In the genomic region with DNA sequence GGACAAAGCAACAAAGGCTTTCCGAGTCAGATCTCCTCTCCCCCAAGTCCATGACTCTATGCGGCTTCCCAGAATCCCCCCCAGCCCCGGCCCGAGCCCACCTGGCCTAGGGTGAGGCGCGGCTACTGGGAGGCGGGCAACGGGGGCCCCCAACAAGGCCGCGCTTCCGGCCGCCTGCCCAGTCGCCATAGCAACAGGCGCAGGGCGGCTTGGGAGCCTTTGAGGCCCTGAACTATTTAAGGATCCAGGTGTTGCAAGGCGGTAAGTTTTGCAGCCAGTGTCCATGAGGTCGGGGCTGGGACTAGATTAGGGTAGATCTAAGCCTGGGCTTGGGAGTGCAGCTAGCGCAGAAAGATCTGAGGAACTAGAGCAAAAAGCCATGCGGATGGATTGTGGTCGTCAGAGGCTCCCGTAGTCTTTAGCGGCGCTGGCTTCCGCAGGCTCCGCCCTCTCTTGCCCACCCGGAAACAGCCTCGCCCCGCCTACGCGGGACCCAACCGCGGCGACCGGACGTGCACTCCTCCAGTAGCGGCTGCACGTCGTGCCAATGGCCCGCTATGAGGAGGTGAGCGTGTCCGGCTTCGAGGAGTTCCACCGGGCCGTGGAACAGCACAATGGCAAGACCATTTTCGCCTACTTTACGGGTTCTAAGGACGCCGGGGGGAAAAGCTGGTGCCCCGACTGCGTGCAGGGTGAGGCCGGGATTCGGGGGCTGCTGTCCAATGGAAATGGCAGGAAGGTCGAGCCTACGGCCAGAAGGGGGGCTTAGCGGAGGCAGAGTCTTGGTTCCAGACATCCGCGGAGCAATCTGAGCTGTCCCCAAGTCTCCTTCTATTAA, we compare ENCODE assay signal across 8 cellular contexts. TPM values are rescaled to one million over a fixed set of nuclear protein-coding genes. Genes with fewer than 3 reads are reported as not detected.
DNase-seq lines count a peak whose midpoint lies in the region; ATAC-seq, FAIRE-seq and TF ChIP-seq lines count a peak whose summit lies in the region.

A gene (minus strand): TSS at position 176 of the 838 bp plus-strand sequence. CDS start 5,608 bp downstream, outside the sequence.
A gene (plus strand): TSS at position 525 of the 838 bp plus-strand sequence. CDS start 23 bp downstream, at position 548.

- H3K79me2 ChIP-seq in H1 (ENCODE audit: control insufficient read depth in 1 of 2, insufficient read depth in 2 of 2, low read length in 2 of 2), result peaks cover 0 to 33% of the 10 kb centered on the region in 2 experiments; a peak in 2 of 4 replicates

- H3K23me2 ChIP-seq in H1 (ENCODE audit: low read depth, low read length), result peaks cover 10% of the 10 kb centered on the region

- WGBS in H1 (ENCODE audit: extremely low coverage in 1 of 2, insufficient coverage in 1 of 2, insufficient read length in 1 of 2, insufficient replicate concordance in 2 of 2, low coverage in 1 of 2, low lambda C conversion rate in 2 of 2, missing lambda C conversion rate in 1 of 2), 2 experiments, result 1% methylated on average over 55 of the region's 57 CpGs; no CpG with 5 or more reads in 1 of the 2 experiments

- no peaks in the 10 kb centered on the region for H3K27me3 ChIP-seq in H1 (replicated peaks in 1 of 4; ENCODE audit: control insufficient read depth in 3 of 4, extremely low read depth in 1 of 4, insufficient read depth in 3 of 4, low read length in 3 of 4)

- peaks cover 0 to 10% (median 2%) of the 10 kb centered on the region in 4 experiments; a peak in 4 of 7 replicates for H3K4me1 ChIP-seq in H1 (replicated peaks in 1 of 4; ENCODE audit: control insufficient read depth in 3 of 4, insufficient read depth in 4 of 4, low read length in 3 of 4)

- peak within 1 kb of the TSS; percentile 73 for H3K4ac ChIP-seq in H1 (replicated peaks; ENCODE audit: insufficient read length, low read depth, low read length)

- H2BK15ac ChIP-seq in H1 (ENCODE audit: low read length), result no peak within 1 kb of the TSS

- H2BK5ac ChIP-seq in H1 (ENCODE audit: low read depth, low read length), result peak within 1 kb of the TSS; percentile 100

- peak; percentile 10 to 95 for TF ChIP-seq POLR2A in H1 (IDR thresholded peaks at IDR 0.05; ENCODE audit: control extremely low read depth in 1 of 2, low read depth in 2 of 2, low read length in 2 of 2)

- peak within 1 kb of the TSS; percentile 95 for H3K27ac ChIP-seq in H1 (ENCODE audit: low read depth, low read length)

- POLR2A ChIA-PET in H1 (lab: Charles Lee; ENCODE audit: partially characterized antibody), result interaction anchor here (0.7 to 2.5 kb wide), 6 partner anchors 10 to 205 kb away, joined by 3 to 11 read pairs (median 3); a partner anchor contains a TSS

- peaks cover 0 to 31% (median 9%) of the 10 kb centered on the region in 4 experiments; a peak in 5 of 8 replicates for H3K36me3 ChIP-seq in H1 (ENCODE audit: control insufficient read depth in 2 of 4, insufficient read depth in 4 of 4, low read length in 3 of 4)

- H3K14ac ChIP-seq in H1 (ENCODE audit: insufficient read length), result peak within 1 kb of the TSS; percentile 11

- TF ChIP-seq RAD21 in H1 (IDR thresholded peaks at IDR 0.05 in 1 of 2, conservative IDR thresholded peaks at IDR 0.05 in 1 of 2; ENCODE audit: low read depth in 2 of 2, low read length in 2 of 2), result no peak; a peak in 1 of 4 replicates

- ATAC-seq in GM19468 (IDR thresholded peaks at IDR 0.05; ENCODE audit: extremely low read depth, unreplicated experiment), result peak; percentile 81

- peaks cover 0 to 12% of the 10 kb centered on the region in 2 experiments for H4K20me1 ChIP-seq in H1 (replicated peaks in 1 of 2; ENCODE audit: control insufficient read depth in 1 of 2, insufficient read depth in 2 of 2, low read length in 2 of 2)

- H3K9ac ChIP-seq in H1 (replicated peaks in 1 of 4; ENCODE audit: extremely low read depth in 1 of 4, low read depth in 3 of 4, low read length in 3 of 4), result peak within 1 kb of the TSS; percentile 79 to 86 (median 86)

- TF ChIP-seq EP300 in H1 (IDR thresholded peaks at IDR 0.05; ENCODE audit: borderline replicate concordance in 1 of 2, low read depth in 2 of 2, low read length in 2 of 2), result no peak

- no peaks in the 10 kb centered on the region for H3K9me3 ChIP-seq in H1 (ENCODE audit: insufficient read depth in 2 of 2, low read depth in 1 of 2, low read length in 1 of 2)

- TF ChIP-seq CTCF in H1 (IDR thresholded peaks at IDR 0.05; ENCODE audit: control extremely low read depth in 1 of 3, insufficient read depth in 1 of 3, low read depth in 1 of 3, low read length in 3 of 3), result no peak

- CTCF ChIA-PET in H1 (lab: Charles Lee; ENCODE audit: partially characterized antibody), result interaction anchor here (1.0 to 1.3 kb wide), 4 partner anchors 8 to 203 kb away, joined by 3 to 4 read pairs (median 3); a partner anchor contains a TSS

- H4K91ac ChIP-seq in H1 (replicated peaks; ENCODE audit: insufficient read length, low read length), result peak within 1 kb of the TSS; percentile 98

- no peak within 1 kb of the TSS for H2AK5ac ChIP-seq in H1 (ENCODE audit: low read depth, low read length)

- H4K8ac ChIP-seq in H1 (ENCODE audit: extremely low read depth, insufficient read depth, low read length), result peak within 1 kb of the TSS; percentile 84

- peak within 1 kb of the TSS; percentile 93; the same call in 1 of the 2 replicates for H2BK12ac ChIP-seq in H1 (ENCODE audit: low read depth, low read length)

- H4K5ac ChIP-seq in H1 (ENCODE audit: insufficient read length, low read depth, low read length), result peak within 1 kb of the TSS; percentile 99

- H3K23ac ChIP-seq in H1 (ENCODE audit: insufficient read length), result no peak within 1 kb of the TSS

- H2BK120ac ChIP-seq in H1 (replicated peaks; ENCODE audit: low read depth, low read length), result peak within 1 kb of the TSS; percentile 93

- 0 out of 2 replicates have a peak, but pooled peaks cover 4% of the 10 kb centered on the region for H3K79me1 ChIP-seq in H1 (ENCODE audit: low read depth, low read length)

- peak within 1 kb of the TSS; percentile 95; the same call in 1 of the 2 replicates for H2BK20ac ChIP-seq in H1 (ENCODE audit: low read length)

- H3K4me2 ChIP-seq in H1 (ENCODE audit: insufficient read depth in 1 of 2, low read depth in 2 of 2, low read length in 2 of 2), result peak within 1 kb of the TSS; percentile 77 to 98

- H2AFZ ChIP-seq in H1 (ENCODE audit: low read length), result peak within 1 kb of the TSS; percentile 97

- FAIRE-seq in H1 (lab: Jason Lieb, UNC), result no peak

- DNase-seq in CMK (ENCODE audit: low read depth), result peak; percentile 70
- peak; percentile 92 for DNase-seq in HT1080 (ENCODE audit: low read depth)
- DNase-seq in NOMO-1 treated with dmso at 0.1 percent for 144 hours (lab: John Stamatoyannopoulos, UW; ENCODE audit: unreplicated experiment), result peak; percentile 84
- peak; percentile 83 for DNase-seq in activated CD8-positive, alpha-beta memory T cell treated with anti-CD3 and anti-CD28 coated beads for 4 hours (ENCODE audit: low read depth in 2 of 2)
- DNase-seq in H1 (ENCODE audit: low read depth in 1 of 2, low spot score in 2 of 2), result peak; percentile 70 to 92
- peak; percentile 98 for DNase-seq in mesenteric fat pad (ENCODE audit: low spot score)
- peak; percentile 79 for DNase-seq in stimulated activated CD8-positive, alpha-beta memory T cell treated with anti-CD3 and anti-CD28 coated beads, Interleukin-15, amount 100 ng/mL, for 1 hour (ENCODE audit: low read depth)

- H3K56ac ChIP-seq in H1 (replicated peaks; ENCODE audit: insufficient read length, low read depth, low read length), result peak within 1 kb of the TSS; percentile 92

- H3K4me3 ChIP-seq in H1 (ENCODE audit: extremely low read depth in 1 of 4, insufficient read depth in 2 of 4, low read depth in 3 of 4, low read length in 4 of 4), result peak within 1 kb of the TSS; percentile 87 to 98 (median 92)

- H3K18ac ChIP-seq in H1 (ENCODE audit: extremely low read depth, low read length), result peak within 1 kb of the TSS; percentile 99

TF ChIP-seq in H1, 55 proteins besides CTCF, POLR2A, EP300 and RAD21 (continues in another document):
- TF ChIP-seq SUZ12 (IDR thresholded peaks at IDR 0.05; ENCODE audit: low read length) (no peak), SIX5 (IDR thresholded peaks at IDR 0.05; ENCODE audit: low read depth, low read length) (no peak), TEAD4 (IDR thresholded peaks at IDR 0.05; ENCODE audit: low read depth, low read length) (no peak), TBP (IDR thresholded peaks at IDR 0.05; ENCODE audit: low read depth, low read length) (peak; percentile 71)
- TF ChIP-seq, protein P1, sequence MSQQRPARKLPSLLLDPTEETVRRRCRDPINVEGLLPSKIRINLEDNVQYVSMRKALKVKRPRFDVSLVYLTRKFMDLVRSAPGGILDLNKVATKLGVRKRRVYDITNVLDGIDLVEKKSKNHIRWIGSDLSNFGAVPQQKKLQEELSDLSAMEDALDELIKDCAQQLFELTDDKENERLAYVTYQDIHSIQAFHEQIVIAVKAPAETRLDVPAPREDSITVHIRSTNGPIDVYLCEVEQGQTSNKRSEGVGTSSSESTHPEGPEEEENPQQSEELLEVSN (IDR thresholded peaks at IDR 0.05), result peak; percentile 8; the same call in 1 of the 2 replicates

RNA-seq across cellular contexts. Expression of the first gene that starts in this region (rescaled TPM):
- total RNA-seq in HT1080 (2014; rRNA removed; shearing (Covaris generic)), result 14.0 and 14.2 TPM in 2 replicates
- polyA plus RNA-seq in HT1080 (2015; cell fraction: cytosol; rRNA removed), result 10.1 and 11.2 TPM in 2 replicates
- polyA plus RNA-seq in HT1080 (2015; cell fraction: nucleus; rRNA removed), result 27.9 TPM in 2 replicates
- total RNA-seq in H1 (2021; fragmentation: NEBNext Ultra II Directional; extraction: Animal tissue kit (Norgen Biotek cat#: 25700)), result 27.1 and 29.2 TPM in 2 replicates
- polyA plus RNA-seq in H1 (2011; rRNA removed), result 4.2 and 5.0 TPM in 2 replicates
- polyA plus RNA-seq in H1 (2011; cell fraction: cytosol; rRNA removed), result 5.2 TPM
- 9.0 TPM for polyA plus RNA-seq in H1 (2011; cell fraction: nucleus; rRNA removed)
- 13.1 to 22.2 TPM (median 14.8 TPM) in 4 replicates for polyA plus RNA-seq in H1 (2012, experiment 1 of 2)
- 1.4 TPM for polyA plus RNA-seq in H1 (2012, experiment 2 of 2)
- 11.6 TPM for polyA plus RNA-seq in H1 (2013, experiment 1 of 2)
- polyA plus RNA-seq in H1 (2013, experiment 2 of 2), result 14.2 TPM
- polyA minus RNA-seq in H1 (2011; rRNA and poly(A)+ RNA removed), result 7.3 and 12.7 TPM in 2 replicates
- 10.1 TPM for polyA minus RNA-seq in H1 (2011; cell fraction: cytosol; rRNA and poly(A)+ RNA removed)
- polyA minus RNA-seq in H1 (2011; cell fraction: nucleus; rRNA and poly(A)+ RNA removed), result 27.5 TPM
- total RNA-seq in mesenteric fat pad, result 9.7 TPM

RNA-seq across cellular contexts. Expression of the second gene that starts in this region (rescaled TPM):
- 108 and 116 TPM in 2 replicates for total RNA-seq in HT1080 (2014; rRNA removed; shearing (Covaris generic))
- 221 and 347 TPM in 2 replicates for polyA plus RNA-seq in HT1080 (2015; cell fraction: cytosol; rRNA removed)
- polyA plus RNA-seq in HT1080 (2015; cell fraction: nucleus; rRNA removed), result 74.1 and 97.9 TPM in 2 replicates
- total RNA-seq in H1 (2021; fragmentation: NEBNext Ultra II Directional; extraction: Animal tissue kit (Norgen Biotek cat#: 25700)), result 182 and 192 TPM in 2 replicates
- 410 TPM in 2 replicates for polyA plus RNA-seq in H1 (2011; rRNA removed)
- 569 TPM for polyA plus RNA-seq in H1 (2011; cell fraction: cytosol; rRNA removed)
- polyA plus RNA-seq in H1 (2011; cell fraction: nucleus; rRNA removed), result 184 TPM
- 331 to 495 TPM (median 353 TPM) in 4 replicates for polyA plus RNA-seq in H1 (2012, experiment 1 of 2)
- polyA plus RNA-seq in H1 (2012, experiment 2 of 2), result 139 TPM
- polyA plus RNA-seq in H1 (2013, experiment 1 of 2), result 260 TPM
- 290 TPM for polyA plus RNA-seq in H1 (2013, experiment 2 of 2)
- 44.9 and 53.2 TPM in 2 replicates for polyA minus RNA-seq in H1 (2011; rRNA and poly(A)+ RNA removed)
- 87.0 TPM for polyA minus RNA-seq in H1 (2011; cell fraction: cytosol; rRNA and poly(A)+ RNA removed)
- polyA minus RNA-seq in H1 (2011; cell fraction: nucleus; rRNA and poly(A)+ RNA removed), result 34.3 TPM
- 71.2 TPM for total RNA-seq in mesenteric fat pad

Comparison
In these comparisons a context has a peak if more than half of its experiments do, and no peak if none do; other contexts are left out.
1. Peak in every context shown above with its lines: DNase-seq, ATAC-seq, H3K4me3 ChIP-seq and H3K27ac ChIP-seq.